ENCODE assay signal across 15 cellular contexts in the genomic region with DNA sequence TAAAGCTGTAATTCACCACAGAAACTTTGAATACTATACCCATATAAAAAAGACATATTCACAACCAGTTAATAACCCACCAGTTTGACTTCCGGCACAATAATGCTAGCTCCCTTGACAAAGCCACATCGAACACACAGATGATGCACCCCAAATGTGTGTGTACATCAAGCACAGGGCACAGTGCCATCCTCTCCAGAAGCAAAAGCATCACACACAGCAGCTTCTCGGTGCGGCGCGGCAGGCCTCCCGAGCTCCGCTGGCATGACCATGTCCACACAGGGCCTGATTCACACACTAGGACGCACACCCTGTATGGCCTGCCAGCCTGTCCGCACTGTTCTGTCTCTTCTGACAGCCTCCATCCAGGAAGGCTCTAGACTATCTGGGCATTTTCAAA.
DNase-seq lines count a peak whose midpoint lies in the region; ATAC-seq and TF ChIP-seq lines count a peak whose summit lies in the region.
"Had no signal": no experiment of that assay in that cellular context is flagged by ENCODE, and none has a peak within 500 bp of the region (broad histone marks: within the 10 kb centered on the region; RNA-seq: fewer than 3 reads in every experiment).

No MANE protein-coding gene starts in this region.

- H3K4me3 Mint-ChIP-seq in CD4-positive, alpha-beta T cell: peak overlapping the region; percentile 77
- H3K4me3 Mint-ChIP-seq in activated T-helper 2 cell treated with anti-CD3 and anti-CD28 coated beads, Interferon-gamma antibody, Interleukin-2, Interleukin-4, amounts not matched to agents 10 μg/mL and 5 μg/mL and 100 μg/mL, durations not matched to agents 14 hours and 24 hours and 36 hours (ENCODE audit: low read depth): peak overlapping the region; percentile 33
- peak overlapping the region; percentile 75 to 89 (median 82) for H3K4me3 Mint-ChIP-seq in naive thymus-derived CD4-positive, alpha-beta T cell

- no peaks in the 10 kb centered on the region for H3K9me3 Mint-ChIP-seq in CD4-positive, alpha-beta T cell
- H3K9me3 Mint-ChIP-seq in activated T-helper 2 cell treated with anti-CD3 and anti-CD28 coated beads, Interferon-gamma antibody, Interleukin-2, Interleukin-4, amounts not matched to agents 10 μg/mL and 5 μg/mL and 100 μg/mL, durations not matched to agents 14 hours and 24 hours and 36 hours: no peaks in the 10 kb centered on the region
- H3K9me3 Mint-ChIP-seq in naive thymus-derived CD4-positive, alpha-beta T cell: peaks cover 0 to 2% (median 0%) of the 10 kb centered on the region in 11 donors

- H3K36me3 ChIP-seq in naive thymus-derived CD4-positive, alpha-beta T cell (ENCODE audit: control insufficient read depth in 2 of 3, insufficient read depth in 3 of 3, low read length in 3 of 3): peaks cover 0 to 72% (median 31%) of the 10 kb centered on the region in 3 experiments
- H3K36me3 ChIP-seq: neutrophil, thyroid gland, WERI-Rb-1 had no signal

- CTCF ChIA-PET in CD4-positive, alpha-beta T cell (lab: Charles Lee): interaction anchor here (0.7 to 2.1 kb wide), 7 partner anchors 12 to 92 kb away, joined by 3 to 8 read pairs (median 4); a partner anchor contains a TSS
- CTCF ChIA-PET in naive thymus-derived CD4-positive, alpha-beta T cell (lab: Charles Lee): interaction anchor here (0.7 to 2.3 kb wide), 6 partner anchors 27 to 412 kb away, joined by 3 to 11 read pairs (median 3); no protein-coding TSS in a partner anchor

- H3K27me3 Mint-ChIP-seq in CD4-positive, alpha-beta T cell: no peaks in the 10 kb centered on the region
- H3K27me3 Mint-ChIP-seq in activated T-helper 2 cell treated with anti-CD3 and anti-CD28 coated beads, Interferon-gamma antibody, Interleukin-2, Interleukin-4, amounts not matched to agents 10 μg/mL and 5 μg/mL and 100 μg/mL, durations not matched to agents 14 hours and 24 hours and 36 hours (ENCODE audit: low read depth): no peaks in the 10 kb centered on the region
- no peaks in the 10 kb centered on the region for H3K27me3 Mint-ChIP-seq in naive thymus-derived CD4-positive, alpha-beta T cell

- peak overlapping the region; percentile 3 for H3K4me3 ChIP-seq in naive thymus-derived CD4-positive, alpha-beta T cell (ENCODE audit: low read length)
- H3K4me3 ChIP-seq: SJSA1, thyroid gland had no signal

- peak; percentile 35 to 76 (median 54) for DNase-seq in CD4-positive, alpha-beta T cell
- DNase-seq in activated CD4-positive, alpha-beta T cell treated with anti-CD3 and anti-CD28 coated beads, Interleukin-2, amount 50 U/mL, for 1 hour: peak; percentile 57
- DNase-seq in activated T-helper 2 cell treated with anti-CD3 and anti-CD28 coated beads, Interferon-gamma antibody, Interleukin-2, Interleukin-4, amounts not matched to agents 10 μg/mL and 5 μg/mL and 100 μg/mL, durations not matched to agents 14 hours and 24 hours and 36 hours (ENCODE audit: low spot score): no peak
- peak in 8 of 9 donors; percentile 21 to 85 (median 78) for DNase-seq in naive thymus-derived CD4-positive, alpha-beta T cell
- DNase-seq in NCI-H1105 (lab: John Stamatoyannopoulos, UW) (no peak), globus pallidus (ENCODE audit: low spot score) (no peak)
- DNase-seq: HCEC 1CT, mammary epithelial cell, NCI-H2107, thyroid gland, WERI-Rb-1 had no signal

- TF ChIP-seq CTCF in CD4-positive, alpha-beta T cell (IDR thresholded peaks at IDR 0.05): no peak

- H3K4me1 ChIP-seq in naive thymus-derived CD4-positive, alpha-beta T cell (ENCODE audit: control insufficient read depth in 2 of 2, insufficient read depth in 2 of 2, low read length in 2 of 2): peaks cover 0 to 53% of the 10 kb centered on the region in 2 donors
- H3K4me1 ChIP-seq: SJSA1, thyroid gland had no signal

- H3K27ac Mint-ChIP-seq in CD4-positive, alpha-beta T cell: peak overlapping the region; percentile 95
- peak overlapping the region; percentile 47 for H3K27ac Mint-ChIP-seq in activated T-helper 2 cell treated with anti-CD3 and anti-CD28 coated beads, Interferon-gamma antibody, Interleukin-2, Interleukin-4, amounts not matched to agents 10 μg/mL and 5 μg/mL and 100 μg/mL, durations not matched to agents 14 hours and 24 hours and 36 hours
- peak overlapping the region; percentile 83 to 98 (median 95) for H3K27ac Mint-ChIP-seq in naive thymus-derived CD4-positive, alpha-beta T cell

- H3K36me3 Mint-ChIP-seq in CD4-positive, alpha-beta T cell (ENCODE audit: low read depth): peaks cover 91% of the 10 kb centered on the region
- peaks cover 65% of the 10 kb centered on the region for H3K36me3 Mint-ChIP-seq in activated T-helper 2 cell treated with anti-CD3 and anti-CD28 coated beads, Interferon-gamma antibody, Interleukin-2, Interleukin-4, amounts not matched to agents 10 μg/mL and 5 μg/mL and 100 μg/mL, durations not matched to agents 14 hours and 24 hours and 36 hours (ENCODE audit: low read depth)
- H3K36me3 Mint-ChIP-seq in naive thymus-derived CD4-positive, alpha-beta T cell: peaks cover 24 to 71% (median 46%) of the 10 kb centered on the region in 5 donors

- peaks cover 78% of the 10 kb centered on the region for H3K4me1 Mint-ChIP-seq in CD4-positive, alpha-beta T cell (ENCODE audit: low read depth)
- H3K4me1 Mint-ChIP-seq in activated T-helper 2 cell treated with anti-CD3 and anti-CD28 coated beads, Interferon-gamma antibody, Interleukin-2, Interleukin-4, amounts not matched to agents 10 μg/mL and 5 μg/mL and 100 μg/mL, durations not matched to agents 14 hours and 24 hours and 36 hours (ENCODE audit: low read depth): peaks cover 23% of the 10 kb centered on the region
- peaks cover 24 to 90% (median 75%) of the 10 kb centered on the region in 7 donors for H3K4me1 Mint-ChIP-seq in naive thymus-derived CD4-positive, alpha-beta T cell

- peak overlapping the region; percentile 68 for H3K27ac ChIP-seq in CD4-positive, alpha-beta T cell (ENCODE audit: low read depth, low read length)
- peak overlapping the region; percentile 71 for H3K27ac ChIP-seq in naive thymus-derived CD4-positive, alpha-beta T cell (ENCODE audit: low read depth, low read length)
- H3K27ac ChIP-seq: neutrophil, SJSA1, thyroid gland, WERI-Rb-1 had no signal

- H3K9me3 ChIP-seq in CD4-positive, alpha-beta T cell (ENCODE audit: control insufficient read depth, low read length): no peaks in the 10 kb centered on the region
- no peaks in the 10 kb centered on the region for H3K9me3 ChIP-seq in naive thymus-derived CD4-positive, alpha-beta T cell (ENCODE audit: control insufficient read depth in 2 of 3, low read length in 3 of 3)
- H3K9me3 ChIP-seq: neutrophil, SJSA1, thyroid gland had no signal

- POLR2A ChIA-PET in CD4-positive, alpha-beta T cell (lab: Charles Lee): interaction anchor here (0.6 to 3.1 kb wide), 37 partner anchors 9 to 569 kb away, joined by 3 to 29 read pairs (median 5); a partner anchor contains a TSS
- POLR2A ChIA-PET in naive thymus-derived CD4-positive, alpha-beta T cell (lab: Charles Lee): interaction anchor here (0.6 to 2.1 kb wide), 30 partner anchors 9 to 386 kb away, joined by 3 to 17 read pairs (median 6); no protein-coding TSS in a partner anchor

- intact Hi-C loops in CD4-positive, alpha-beta T cell (cut with DNase I, micrococcal nuclease): loop anchor here in 1 of 2 experiments (1.0 to 2.0 kb wide), 3 partner anchors 8 to 50 kb away; no protein-coding TSS in a partner anchor
- intact Hi-C loops in activated T-helper 2 cell treated with anti-CD3 and anti-CD28 coated beads, Interferon-gamma antibody, Interleukin-2, Interleukin-4, amounts not matched to agents 10 μg/mL and 5 μg/mL and 100 μg/mL, durations not matched to agents 14 hours and 24 hours and 36 hours (cut with micrococcal nuclease): no loop called here
- intact Hi-C loops in naive thymus-derived CD4-positive, alpha-beta T cell (cut with micrococcal nuclease): loop anchor here in 1 of 2 donors (1.0 to 2.0 kb wide), 5 partner anchors 8 to 58 kb away; no protein-coding TSS in a partner anchor

- no peaks in the 10 kb centered on the region for H3K27me3 ChIP-seq in CD4-positive, alpha-beta T cell (ENCODE audit: control insufficient read depth, insufficient read depth, low read length)
- H3K27me3 ChIP-seq in naive thymus-derived CD4-positive, alpha-beta T cell (ENCODE audit: control insufficient read depth in 2 of 2, insufficient read depth in 2 of 2, low read length in 2 of 2): no peaks in the 10 kb centered on the region
- H3K27me3 ChIP-seq: SJSA1, thyroid gland had no signal

- peak; percentile 84 for ATAC-seq in CD4-positive, alpha-beta T cell (ENCODE audit: poor library complexity)
- peak; percentile 90 for ATAC-seq in naive thymus-derived CD4-positive, alpha-beta T cell
- ATAC-seq in GM19452 (IDR thresholded peaks at IDR 0.05; ENCODE audit: unreplicated experiment) (no peak), HG03342 (IDR thresholded peaks at IDR 0.05; ENCODE audit: unreplicated experiment) (no peak)

Comparison
In these comparisons a context has a peak if more than half of its experiments do, and no peak if none do; other contexts are left out.
1. ATAC-seq: peak in CD4-positive, alpha-beta T cell (single experiment) and naive thymus-derived CD4-positive, alpha-beta T cell (single experiment); none in GM19452 (single experiment) and HG03342 (single experiment).
2. DNase-seq: peak in CD4-positive, alpha-beta T cell (10 of 10), activated CD4-positive, alpha-beta T cell treated with anti-CD3 and anti-CD28 coated beads, Interleukin-2, amount 50 U/mL, for 1 hour (single experiment) and naive thymus-derived CD4-positive, alpha-beta T cell (8 of 9); none in activated T-helper 2 cell treated with anti-CD3 and anti-CD28 coated beads, Interferon-gamma antibody, Interleukin-2, Interleukin-4, amounts not matched to agents 10 μg/mL and 5 μg/mL and 100 μg/mL, durations not matched to agents 14 hours and 24 hours and 36 hours (single experiment), NCI-H1105 (single experiment) and globus pallidus (single experiment).
3. Peak in every context shown above with its lines, with median percentiles within 50 percentile points of each other: H3K27ac Mint-ChIP-seq and H3K4me3 Mint-ChIP-seq.